In the genomic region with DNA sequence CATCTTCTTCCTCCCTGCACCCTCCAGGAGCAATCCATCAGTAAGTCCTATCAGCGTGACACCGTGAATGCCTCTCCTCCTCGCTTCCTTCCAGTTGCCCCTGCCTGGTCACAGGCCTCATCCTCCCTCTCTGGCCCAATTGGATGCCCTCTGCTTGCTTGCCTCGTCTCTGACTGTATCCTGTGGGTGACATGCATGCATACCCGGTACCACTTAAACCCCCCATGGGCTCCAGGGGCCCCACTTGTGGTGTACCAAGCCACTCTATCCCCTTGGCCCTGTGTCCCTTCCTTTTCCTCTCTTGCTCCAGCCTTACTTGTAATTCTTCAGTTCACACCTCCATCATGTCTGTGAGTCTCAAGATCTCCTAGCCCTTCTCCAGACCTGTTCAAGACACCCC, we compare ENCODE assay signal across 21 cellular contexts.
"Had no signal": no experiment of that assay in that cellular context is flagged by ENCODE, and none has a peak within 500 bp of the region (broad histone marks: within the 10 kb centered on the region; RNA-seq: fewer than 3 reads in every experiment).

No MANE protein-coding gene starts in this region.

- H3K36me3 ChIP-seq: gastrocnemius medialis had no signal

- H3K27ac ChIP-seq: gastrocnemius medialis, psoas muscle had no signal

- DNase-seq: activated CD4-positive, alpha-beta memory T cell treated with anti-CD3 and anti-CD28 coated beads, Interleukin-2, amount 10 ng/mL, durations not matched to agents 7 days and 5 days; activated CD4-positive, alpha-beta T cell treated with anti-CD3 and anti-CD28 coated beads for 36 hours; activated CD8-positive, alpha-beta memory T cell treated with anti-CD3 and anti-CD28 coated beads, Interleukin-2, amount 10 ng/mL, durations not matched to agents 7 days and 5 days; activated naive CD4-positive, alpha-beta T cell treated with anti-CD3 and anti-CD28 coated beads, Interleukin-2, amount 10 ng/mL, durations not matched to agents 7 days and 5 days; activated naive CD8-positive, alpha-beta T cell treated with anti-CD3 and anti-CD28 coated beads, Interleukin-2, amount 50 U/mL, for 24 hours; anterior cingulate cortex; central memory CD4-positive, alpha-beta T cell; gastrocnemius medialis; kidney glomerular epithelial cell; mesenchymal stem cell; naive thymus-derived CD8-positive, alpha-beta T cell; occipital lobe; psoas muscle; right cardiac atrium; stimulated activated CD4-positive, alpha-beta T cell treated with anti-CD3 and anti-CD28 coated beads, Interleukin-4, amount 100 ng/mL, for 4 hours; stimulated activated naive B cell treated with anti-CD40 and anti-IgM and Interleukin-4, amounts not matched to agents 10 μg/mL and 1 μg/mL and 100 μg/mL, for 72 hours had no signal

- H3K27me3 ChIP-seq: gastrocnemius medialis had no signal

- H3K4me3 ChIP-seq: gastrocnemius medialis, psoas muscle had no signal

- H3K36me3 Mint-ChIP-seq: activated CD8-positive, alpha-beta memory T cell treated with anti-CD3 and anti-CD28 coated beads, Interleukin-2, amount 10 ng/mL, durations not matched to agents 7 days and 5 days; activated naive CD4-positive, alpha-beta T cell treated with anti-CD3 and anti-CD28 coated beads, Interleukin-2, amount 10 ng/mL, durations not matched to agents 7 days and 5 days; brain; stimulated activated naive B cell treated with anti-CD40 and anti-IgM and Interleukin-4, amounts not matched to agents 10 μg/mL and 1 μg/mL and 100 μg/mL, for 72 hours had no signal

- ATAC-seq: activated CD4-positive, alpha-beta T cell treated with anti-CD3 and anti-CD28 coated beads for 36 hours; activated CD8-positive, alpha-beta memory T cell treated with anti-CD3 and anti-CD28 coated beads, Interleukin-2, amount 10 ng/mL, durations not matched to agents 7 days and 5 days; activated naive CD8-positive, alpha-beta T cell treated with anti-CD3 and anti-CD28 coated beads, Interleukin-2, amount 50 U/mL, for 24 hours; activated T-helper 17 cell treated with anti-CD3 and anti-CD28 coated beads, Interleukin-2, amount 50 U/mL, for 72 hours; esophagus mucosa; gastrocnemius medialis; naive thymus-derived CD8-positive, alpha-beta T cell; psoas muscle; right cardiac atrium; stimulated activated naive B cell treated with anti-CD40 and anti-IgM and Interleukin-4, amounts not matched to agents 10 μg/mL and 1 μg/mL and 100 μg/mL, for 72 hours; WTC11 had no signal

- H3K27ac Mint-ChIP-seq: activated CD4-positive, alpha-beta memory T cell treated with anti-CD3 and anti-CD28 coated beads, Interleukin-2, amount 10 ng/mL, durations not matched to agents 7 days and 5 days; activated CD4-positive, alpha-beta T cell treated with anti-CD3 and anti-CD28 coated beads for 36 hours; activated CD8-positive, alpha-beta memory T cell treated with anti-CD3 and anti-CD28 coated beads, Interleukin-2, amount 10 ng/mL, durations not matched to agents 7 days and 5 days; activated naive CD4-positive, alpha-beta T cell treated with anti-CD3 and anti-CD28 coated beads, Interleukin-2, amount 10 ng/mL, durations not matched to agents 7 days and 5 days; activated naive CD8-positive, alpha-beta T cell treated with anti-CD3 and anti-CD28 coated beads, Interleukin-2, amount 50 U/mL, for 24 hours; activated T-helper 17 cell treated with anti-CD3 and anti-CD28 coated beads, Interleukin-2, amount 50 U/mL, for 72 hours; naive thymus-derived CD8-positive, alpha-beta T cell; stimulated activated naive B cell treated with anti-CD40 and anti-IgM and Interleukin-4, amounts not matched to agents 10 μg/mL and 1 μg/mL and 100 μg/mL, for 72 hours; T-helper 2 cell treated with Interferon-gamma antibody and Interleukin-4, amounts not matched to agents 5 μg/mL and 100 μg/mL, for 36 hours; WTC11 had no signal

- H3K4me3 Mint-ChIP-seq: activated CD4-positive, alpha-beta memory T cell treated with anti-CD3 and anti-CD28 coated beads, Interleukin-2, amount 10 ng/mL, durations not matched to agents 7 days and 5 days; activated CD4-positive, alpha-beta T cell treated with anti-CD3 and anti-CD28 coated beads for 36 hours; activated CD8-positive, alpha-beta memory T cell treated with anti-CD3 and anti-CD28 coated beads, Interleukin-2, amount 10 ng/mL, durations not matched to agents 7 days and 5 days; activated naive CD4-positive, alpha-beta T cell treated with anti-CD3 and anti-CD28 coated beads, Interleukin-2, amount 10 ng/mL, durations not matched to agents 7 days and 5 days; activated naive CD8-positive, alpha-beta T cell treated with anti-CD3 and anti-CD28 coated beads, Interleukin-2, amount 50 U/mL, for 24 hours; activated T-helper 17 cell treated with anti-CD3 and anti-CD28 coated beads, Interleukin-2, amount 50 U/mL, for 72 hours; brain; naive thymus-derived CD8-positive, alpha-beta T cell; stimulated activated naive B cell treated with anti-CD40 and anti-IgM and Interleukin-4, amounts not matched to agents 10 μg/mL and 1 μg/mL and 100 μg/mL, for 72 hours; T-helper 2 cell treated with Interferon-gamma antibody and Interleukin-4, amounts not matched to agents 5 μg/mL and 100 μg/mL, for 36 hours; WTC11 had no signal

- H3K4me1 Mint-ChIP-seq: activated CD4-positive, alpha-beta T cell treated with anti-CD3 and anti-CD28 coated beads for 36 hours; activated T-helper 17 cell treated with anti-CD3 and anti-CD28 coated beads, Interleukin-2, amount 50 U/mL, for 72 hours had no signal

- H3K9me3 Mint-ChIP-seq: T-helper 2 cell treated with Interferon-gamma antibody and Interleukin-4, amounts not matched to agents 5 μg/mL and 100 μg/mL, for 36 hours had no signal

- H3K4me1 ChIP-seq: gastrocnemius medialis, psoas muscle had no signal
